In the genomic region with DNA sequence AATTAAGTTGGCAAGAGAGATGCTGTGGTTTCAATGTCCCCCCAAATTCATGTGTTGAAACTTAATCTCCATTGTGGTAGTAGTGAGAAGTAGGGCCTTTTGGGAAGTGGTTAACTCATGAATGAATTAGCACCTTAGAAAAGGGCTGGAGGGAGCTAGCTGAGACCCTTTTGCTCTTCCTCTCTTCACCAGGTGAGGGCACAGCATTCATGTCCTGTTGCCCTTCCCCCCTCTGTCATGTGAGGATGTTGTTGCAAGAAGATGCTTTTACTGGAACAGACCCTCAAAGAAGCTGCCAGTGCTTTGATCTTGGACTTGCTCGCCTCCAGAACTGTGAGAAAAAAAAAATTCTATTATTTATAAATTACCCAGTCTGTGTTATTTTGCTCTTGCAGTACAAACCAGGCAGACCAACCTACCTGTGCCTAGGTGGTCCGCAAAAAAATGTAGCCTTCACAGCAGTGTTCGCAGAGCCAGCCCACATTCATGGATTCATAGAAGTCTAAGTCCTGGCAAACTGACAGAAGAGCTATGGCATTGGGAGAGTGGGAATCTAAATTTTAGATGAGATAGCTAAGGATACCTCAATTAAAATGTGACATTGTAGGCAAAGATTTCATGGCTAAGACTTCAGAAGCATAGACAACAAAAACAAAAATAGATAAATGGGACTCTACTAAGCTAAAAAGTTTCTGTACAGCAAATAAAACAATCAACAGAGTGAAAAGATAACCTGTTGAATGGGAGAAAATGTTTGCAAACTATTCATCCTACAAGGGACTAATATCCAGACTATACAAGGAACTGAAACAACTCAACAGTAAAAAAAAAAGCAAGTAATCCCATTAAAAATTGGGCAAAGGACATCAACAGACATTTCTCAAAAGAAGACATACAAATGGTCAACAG, we compare ENCODE assay signal across 11 cellular contexts. TPM values are rescaled to one million over a fixed set of nuclear protein-coding genes. Genes with fewer than 3 reads are reported as not detected.
DNase-seq lines count a peak whose midpoint lies in the region; ATAC-seq, FAIRE-seq and TF ChIP-seq lines count a peak whose summit lies in the region.
"Had no signal": no experiment of that assay in that cellular context is flagged by ENCODE, and none has a peak within 500 bp of the region (broad histone marks: within the 10 kb centered on the region; RNA-seq: fewer than 3 reads in every experiment).

No MANE protein-coding gene starts in this region.

- no peak overlapping the region for H3K4me3 ChIP-seq in MM.1S (ENCODE audit: low read length)
- no peak overlapping the region for H3K4me3 ChIP-seq in spleen
- H3K4me3 ChIP-seq in upper lobe of left lung = no peak overlapping the region

- no peaks in the 10 kb centered on the region for H3K79me2 ChIP-seq in MM.1S (ENCODE audit: low read length)

- TF ChIP-seq POLR2A in spleen (IDR thresholded peaks at IDR 0.05) (no peak), upper lobe of left lung (IDR thresholded peaks at IDR 0.05) (no peak)

- H3K4me1 Mint-ChIP-seq in brain = no peaks in the 10 kb centered on the region
- H3K4me1 Mint-ChIP-seq in stimulated activated naive CD8-positive, alpha-beta T cell treated with anti-CD3 and anti-CD28 coated beads, Interleukin-15, amount 100 ng/mL, for 72 hours = peaks cover 10% of the 10 kb centered on the region
- H3K4me1 Mint-ChIP-seq: CD4-positive, alpha-beta memory T cell had no signal

- H3K27me3 ChIP-seq in MM.1S (replicated peaks; ENCODE audit: insufficient read depth, low read length) = no peaks in the 10 kb centered on the region
- H3K27me3 ChIP-seq in spleen (replicated peaks in 1 of 7) = no peaks in the 10 kb centered on the region
- H3K27me3 ChIP-seq in upper lobe of left lung = no peaks in the 10 kb centered on the region

- FAIRE-seq in RCC 7860 (lab: Jason Lieb, UNC) = no peak
- FAIRE-seq: endometrium had no signal

- no peaks in the 10 kb centered on the region for H4K20me1 ChIP-seq in MM.1S (ENCODE audit: insufficient read depth, low read length)

- ATAC-seq in stimulated activated naive CD8-positive, alpha-beta T cell treated with anti-CD3 and anti-CD28 coated beads, Interleukin-15, amount 100 ng/mL, for 72 hours = peak; percentile 64
- ATAC-seq in upper lobe of left lung (ENCODE audit: low FRiP score in 2 of 2) = no peak

- DNase-seq in activated gamma-delta T cell treated with Interleukin-2 at 50 U/mL for 16 hours = peak; percentile 7
- DNase-seq in activated gamma-delta T cell (lab: John Stamatoyannopoulos, UW) = no peak
- DNase-seq in MM.1S = peak; percentile 59
- peak in 1 of 2 donors; percentile 5 for DNase-seq in stimulated activated naive CD8-positive, alpha-beta T cell treated with anti-CD3 and anti-CD28 coated beads, Interleukin-15, amount 100 ng/mL, for 72 hours
- no peak for DNase-seq in spleen
- DNase-seq in RCC 7860 (ENCODE audit: low spot score) = no peak
- DNase-seq in upper lobe of left lung = no peak
- DNase-seq: NCI-H1105 treated with DMSO at 0.1 percent for 48 hours had no signal

- no peak overlapping the region for H3K4me2 ChIP-seq in MM.1S (ENCODE audit: low read depth, low read length)

- H3K27ac ChIP-seq in MM.1S (ENCODE audit: low read length) = no peak overlapping the region
- no peak overlapping the region for H3K27ac ChIP-seq in spleen
- H3K27ac ChIP-seq in upper lobe of left lung = no peak overlapping the region

- H3K9ac ChIP-seq in MM.1S (ENCODE audit: low read length) = no peak overlapping the region

- 80 to 90% (median 83%) methylated on average over 3 of the region's 3 CpGs for WGBS in spleen, 5 donors
- 78 to 82% methylated on average over 3 of the region's 3 CpGs for WGBS in upper lobe of left lung, 2 donors

- H3K27me3 Mint-ChIP-seq in brain = peaks cover 7% of the 10 kb centered on the region
- no peaks in the 10 kb centered on the region for H3K27me3 Mint-ChIP-seq in stimulated activated naive CD8-positive, alpha-beta T cell treated with anti-CD3 and anti-CD28 coated beads, Interleukin-15, amount 100 ng/mL, for 72 hours

- no peaks in the 10 kb centered on the region for H3K9me2 ChIP-seq in MM.1S (replicated peaks; ENCODE audit: insufficient read depth, low read length)

- H2AFZ ChIP-seq in MM.1S (ENCODE audit: low read length) = no peak overlapping the region

- no peaks in the 10 kb centered on the region for H3F3A ChIP-seq in MM.1S (ENCODE audit: insufficient read depth, low read length)

- TF ChIP-seq EP300 in upper lobe of left lung (IDR thresholded peaks at IDR 0.05) = no peak

- H3K9me3 ChIP-seq in MM.1S (replicated peaks; ENCODE audit: insufficient read depth, low read length) = no peaks in the 10 kb centered on the region
- H3K9me3 ChIP-seq in spleen = no peaks in the 10 kb centered on the region
- no peaks in the 10 kb centered on the region for H3K9me3 ChIP-seq in upper lobe of left lung

- peaks cover 14% of the 10 kb centered on the region for H3K4me1 ChIP-seq in MM.1S (ENCODE audit: low read length)
- H3K4me1 ChIP-seq in spleen = no peaks in the 10 kb centered on the region
- H3K4me1 ChIP-seq in upper lobe of left lung = no peaks in the 10 kb centered on the region

- H3K36me3 Mint-ChIP-seq in brain = no peaks in the 10 kb centered on the region
- H3K36me3 Mint-ChIP-seq: CD4-positive, alpha-beta memory T cell had no signal

- H3K36me3 ChIP-seq in MM.1S (replicated peaks; ENCODE audit: insufficient read depth, low read length) (no peaks in the 10 kb centered on the region), spleen (no peaks in the 10 kb centered on the region), upper lobe of left lung (no peaks in the 10 kb centered on the region)

- peaks cover 0 to 2% (median 0%) of the 10 kb centered on the region in 5 experiments for H3K9me3 Mint-ChIP-seq in brain
- H3K9me3 Mint-ChIP-seq in stimulated activated naive CD8-positive, alpha-beta T cell treated with anti-CD3 and anti-CD28 coated beads, Interleukin-15, amount 100 ng/mL, for 72 hours = no peaks in the 10 kb centered on the region
- H3K9me3 Mint-ChIP-seq: CD4-positive, alpha-beta memory T cell had no signal

- H3K4me3 Mint-ChIP-seq in brain = no peak overlapping the region
- no peak overlapping the region for H3K4me3 Mint-ChIP-seq in stimulated activated naive CD8-positive, alpha-beta T cell treated with anti-CD3 and anti-CD28 coated beads, Interleukin-15, amount 100 ng/mL, for 72 hours
- H3K4me3 Mint-ChIP-seq: CD4-positive, alpha-beta memory T cell had no signal

- peak; percentile 49 for TF ChIP-seq CTCF in MM.1S (IDR thresholded peaks at IDR 0.05; ENCODE audit: low read length)
- peak; percentile 35 to 46 for TF ChIP-seq CTCF in brain (conservative IDR thresholded peaks at IDR 0.05)
- peak in 2 of 11 experiments; percentile 11 to 31 for TF ChIP-seq CTCF in spleen (IDR thresholded peaks at IDR 0.05 in 8 of 11, conservative IDR thresholded peaks at IDR 0.05 in 3 of 11)
- no peak for TF ChIP-seq CTCF in upper lobe of left lung (IDR thresholded peaks at IDR 0.05)

- intact Hi-C loops in spleen (cut with DNase I; ENCODE audit: low total_unique reads) = no loop called here

- H3K27ac Mint-ChIP-seq in brain = no peak overlapping the region
- H3K27ac Mint-ChIP-seq in stimulated activated naive CD8-positive, alpha-beta T cell treated with anti-CD3 and anti-CD28 coated beads, Interleukin-15, amount 100 ng/mL, for 72 hours = peak overlapping the region in 1 of 2 donors; percentile 33
- H3K27ac Mint-ChIP-seq: CD4-positive, alpha-beta memory T cell had no signal

RNA-seq across cellular contexts. Expression of gene ABCA5, which starts 32.0 kb away (rescaled TPM):
- polyA plus RNA-seq in brain (ENCODE audit: insufficient read depth, low read depth, low replicate concordance) = 3.1 TPM
- 10 to 100 TPM; 22.1 to 43.8 (median 26.1) TPM for total RNA-seq in spleen
- 10 to 100 TPM in 2 of 3 donors, 1 to 10 TPM in 1; 9.5 to 16.3 (median 10.9) TPM for polyA plus RNA-seq in spleen
- total RNA-seq in upper lobe of left lung = 10 to 100 TPM; 10.5 to 62.4 (median 23.1) TPM

RNA-seq across cellular contexts. Expression of gene MAP2K6, which starts 55.6 kb away (rescaled TPM):
- polyA plus RNA-seq in brain (ENCODE audit: insufficient read depth, low read depth, low replicate concordance) = 5.8 TPM
- 10 to 100 TPM in 5 of 7 donors, 1 to 10 TPM in 2; 8.7 to 36.3 (median 19.4) TPM for total RNA-seq in spleen
- 1 to 10 TPM; 3.4 to 5.3 (median 5.0) TPM for polyA plus RNA-seq in spleen
- total RNA-seq in upper lobe of left lung = 10 to 100 TPM in 1 of 6 donors, 1 to 10 TPM in 4, under 1 TPM in 1; 0.33 to 16.8 (median 5.9) TPM

Comparison
In these comparisons a context has a peak if more than half of its experiments do, and no peak if none do; other contexts are left out.
1. DNase-seq: peak in activated gamma-delta T cell treated with Interleukin-2 at 50 U/mL for 16 hours (single experiment) and MM.1S (single experiment); none in activated gamma-delta T cell (single experiment), spleen (single experiment), RCC 7860 (single experiment) and upper lobe of left lung (0 of 2).
2. CTCF ChIP-seq: peak in MM.1S (single experiment) and brain (2 of 2); none in upper lobe of left lung (0 of 6).